ENCODE assay signal across 19 cellular contexts in genomic region chr11:108906826-108907225, GRCh38.
A peak's percentile ranks its signal among the peaks of the same experiment; 100 is the strongest.
DNase-seq lines count a peak whose midpoint lies in the region; ATAC-seq and TF ChIP-seq lines count a peak whose summit lies in the region.
"Had no signal": no experiment of that assay in that cellular context is flagged by ENCODE, and none has a peak within 500 bp of the region (broad histone marks: within the 10 kb centered on the region; RNA-seq: fewer than 3 reads in every experiment).

No MANE protein-coding gene starts in this region.

- H3K27me3 Mint-ChIP-seq in osteocyte (ENCODE audit: unreplicated experiment) = no peaks in the 10 kb centered on the region
- H3K27me3 Mint-ChIP-seq in activated T-cell treated with anti-CD3 and anti-CD28 coated beads, Interleukin-2, amount 50 U/mL, for 72 hours (ENCODE audit: low read depth) = no peaks in the 10 kb centered on the region
- H3K27me3 Mint-ChIP-seq: dendritic cell treated with granulocyte-macrophage colony-stimulating factor and Interleukin-4, amounts not matched to agents 40 ng/mL and 50 ng/mL, for 4 days; naive thymus-derived CD4-positive, alpha-beta T cell had no signal

- H3K4me1 ChIP-seq in ascending aorta = no peaks in the 10 kb centered on the region
- H3K4me1 ChIP-seq: left lung, prostate gland, uterus had no signal

- ATAC-seq in left lobe of liver = no peak
- ATAC-seq in activated T-cell treated with anti-CD3 and anti-CD28 coated beads, Interleukin-2, amount 50 U/mL, for 72 hours (replicated peaks in 1 of 2) = no peak
- ATAC-seq: naive thymus-derived CD4-positive, alpha-beta T cell had no signal

- H3K9me3 Mint-ChIP-seq in osteocyte (ENCODE audit: unreplicated experiment) = no peaks in the 10 kb centered on the region
- no peaks in the 10 kb centered on the region for H3K9me3 Mint-ChIP-seq in activated T-cell treated with anti-CD3 and anti-CD28 coated beads, Interleukin-2, amount 50 U/mL, for 72 hours
- H3K9me3 Mint-ChIP-seq: activated T-helper 2 cell treated with anti-CD3 and anti-CD28 coated beads, Interferon-gamma antibody, Interleukin-2, Interleukin-4, amounts not matched to agents 10 μg/mL and 5 μg/mL and 100 μg/mL, durations not matched to agents 14 hours and 24 hours and 36 hours; dendritic cell treated with granulocyte-macrophage colony-stimulating factor and Interleukin-4, amounts not matched to agents 40 ng/mL and 50 ng/mL, for 4 days; naive thymus-derived CD4-positive, alpha-beta T cell had no signal

- no peak overlapping the region for H3K4me3 Mint-ChIP-seq in osteocyte (ENCODE audit: unreplicated experiment)
- no peak overlapping the region for H3K4me3 Mint-ChIP-seq in activated T-cell treated with anti-CD3 and anti-CD28 coated beads, Interleukin-2, amount 50 U/mL, for 72 hours
- H3K4me3 Mint-ChIP-seq: dendritic cell treated with granulocyte-macrophage colony-stimulating factor and Interleukin-4, amounts not matched to agents 40 ng/mL and 50 ng/mL, for 4 days; naive thymus-derived CD4-positive, alpha-beta T cell had no signal

- no peak overlapping the region for H3K4me3 ChIP-seq in ascending aorta
- H3K4me3 ChIP-seq: left lung, prostate gland, uterus had no signal

- H3K27me3 ChIP-seq in ascending aorta = no peaks in the 10 kb centered on the region
- H3K27me3 ChIP-seq: left lung, uterus had no signal

- peak overlapping the region; percentile 77 for H3K27ac Mint-ChIP-seq in osteocyte (ENCODE audit: unreplicated experiment)
- H3K27ac Mint-ChIP-seq in activated T-cell treated with anti-CD3 and anti-CD28 coated beads, Interleukin-2, amount 50 U/mL, for 72 hours = no peak overlapping the region
- H3K27ac Mint-ChIP-seq: activated T-helper 2 cell treated with anti-CD3 and anti-CD28 coated beads, Interferon-gamma antibody, Interleukin-2, Interleukin-4, amounts not matched to agents 10 μg/mL and 5 μg/mL and 100 μg/mL, durations not matched to agents 14 hours and 24 hours and 36 hours; dendritic cell treated with granulocyte-macrophage colony-stimulating factor and Interleukin-4, amounts not matched to agents 40 ng/mL and 50 ng/mL, for 4 days; naive thymus-derived CD4-positive, alpha-beta T cell had no signal

- peak; percentile 54 for DNase-seq in EL
- peak; percentile 68 for DNase-seq in NCI-H526 treated with DMSO at 0.1 percent for 48 hours (lab: John Stamatoyannopoulos, UW)
- DNase-seq in dedifferentiated amniotic fluid mesenchymal stem cell (ENCODE audit: extremely low spot score) = peak; percentile 32
- no peak for DNase-seq in osteocyte (ENCODE audit: extremely low spot score, unreplicated experiment)
- DNase-seq in left lobe of liver (ENCODE audit: low spot score) = no peak
- DNase-seq in ascending aorta (ENCODE audit: low spot score in 2 of 2) = no peak
- DNase-seq in KG1 (lab: John Stamatoyannopoulos, UW) = no peak
- no peak for DNase-seq in activated T-cell treated with anti-CD3 and anti-CD28 coated beads, Interleukin-2, amount 50 U/mL, for 72 hours
- DNase-seq: anterior cingulate cortex; DMS 273 treated with DMSO at 0.1 percent for 48 hours; left lung; naive thymus-derived CD4-positive, alpha-beta T cell; NCI-H187 treated with DMSO at 0.1 percent for 48 hours; NCI-H510A treated with DMSO at 0.1 percent for 48 hours; uterus had no signal

- TF ChIP-seq CTCF in osteocyte (IDR thresholded peaks at IDR 0.05) = no peak
- TF ChIP-seq CTCF in ascending aorta (IDR thresholded peaks at IDR 0.05) = no peak

- no peaks in the 10 kb centered on the region for H3K36me3 ChIP-seq in ascending aorta
- H3K36me3 ChIP-seq: left lung, prostate gland, uterus had no signal

- no peaks in the 10 kb centered on the region for H3K36me3 Mint-ChIP-seq in osteocyte (ENCODE audit: unreplicated experiment)
- no peaks in the 10 kb centered on the region for H3K36me3 Mint-ChIP-seq in activated T-cell treated with anti-CD3 and anti-CD28 coated beads, Interleukin-2, amount 50 U/mL, for 72 hours (ENCODE audit: insufficient read depth in 2 of 2)

- no peak overlapping the region for H3K27ac ChIP-seq in ascending aorta
- H3K27ac ChIP-seq: left lung, prostate gland, uterus, VCaP had no signal

- peaks cover 41% of the 10 kb centered on the region for H3K4me1 Mint-ChIP-seq in osteocyte (ENCODE audit: unreplicated experiment)
- no peaks in the 10 kb centered on the region for H3K4me1 Mint-ChIP-seq in activated T-cell treated with anti-CD3 and anti-CD28 coated beads, Interleukin-2, amount 50 U/mL, for 72 hours (ENCODE audit: low read depth)

- H3K9me3 ChIP-seq in ascending aorta = no peaks in the 10 kb centered on the region
- H3K9me3 ChIP-seq: left lung, prostate gland, uterus had no signal

- intact Hi-C loops in ascending aorta (cut with DNase I) = no loop called here

Comparison
In these comparisons a context has a peak if more than half of its experiments do, and no peak if none do; other contexts are left out.
1. DNase-seq: peak in EL (single experiment), NCI-H526 treated with DMSO at 0.1 percent for 48 hours (single experiment) and dedifferentiated amniotic fluid mesenchymal stem cell (single experiment); none in osteocyte (single experiment), left lobe of liver (single experiment), ascending aorta (0 of 2), KG1 (single experiment) and activated T-cell treated with anti-CD3 and anti-CD28 coated beads, Interleukin-2, amount 50 U/mL, for 72 hours (0 of 2).